10 cellular contexts compared by ENCODE assay signal in the genomic region with DNA sequence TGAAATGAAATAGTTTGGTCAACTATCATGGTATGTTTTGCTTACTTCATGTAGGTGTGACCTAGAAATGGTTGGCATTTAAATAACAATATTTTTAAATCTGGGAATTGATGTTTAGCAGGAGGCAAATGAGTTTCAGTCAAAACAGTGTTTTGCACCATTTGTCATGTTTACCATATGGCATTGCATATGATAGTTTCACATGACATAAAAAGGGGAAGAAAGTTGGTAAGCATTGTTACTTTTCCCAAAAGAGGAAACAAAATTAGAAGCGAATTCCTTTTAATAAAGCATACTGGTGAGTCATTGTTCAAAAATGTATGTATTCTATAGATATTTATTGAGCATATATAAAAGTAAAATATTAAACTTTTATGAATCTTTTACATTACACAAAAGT. TPM values are rescaled to one million over a fixed set of nuclear protein-coding genes. Genes with fewer than 3 reads are reported as not detected.
A peak's percentile ranks its signal among the peaks of the same experiment; 100 is the strongest.
DNase-seq lines count a peak whose midpoint lies in the region; ATAC-seq, FAIRE-seq and TF ChIP-seq lines count a peak whose summit lies in the region.
"Had no signal": no experiment of that assay in that cellular context is flagged by ENCODE, and none has a peak within 500 bp of the region (broad histone marks: within the 10 kb centered on the region; RNA-seq: fewer than 3 reads in every experiment).

No MANE protein-coding gene starts in this region.

- H3K4me3 ChIP-seq in heart left ventricle: peak overlapping the region in 9 of 12 donors; percentile 4 to 91 (median 79)
- H3K4me3 ChIP-seq in kidney (ENCODE audit: low read length in 2 of 2): peak overlapping the region; percentile 93 to 98

- H3K9me3 ChIP-seq in heart left ventricle: no peaks in the 10 kb centered on the region
- no peaks in the 10 kb centered on the region for H3K9me3 ChIP-seq in kidney (ENCODE audit: control insufficient read depth in 1 of 2, low read length in 2 of 2)

- H3K27me3 ChIP-seq in heart left ventricle: no peaks in the 10 kb centered on the region

- H3K27me3 Mint-ChIP-seq in activated B cell treated with CpG ODN at 0.5 μM for 24 hours: no peaks in the 10 kb centered on the region
- H3K27me3 Mint-ChIP-seq in type B pancreatic cell: no peaks in the 10 kb centered on the region

- H3K9me3 Mint-ChIP-seq in activated B cell treated with CpG ODN at 0.5 μM for 24 hours (no peaks in the 10 kb centered on the region), type B pancreatic cell (no peaks in the 10 kb centered on the region)

- WGBS in heart left ventricle, 4 donors: 93 to 95% (median 93%) methylated on average over 1 of the region's 1 CpG

- H3K4me1 Mint-ChIP-seq in activated B cell treated with CpG ODN at 0.5 μM for 24 hours (peaks cover 71% of the 10 kb centered on the region), type B pancreatic cell (ENCODE audit: unreplicated experiment) (peaks cover 35% of the 10 kb centered on the region)

- intact Hi-C loops in heart left ventricle (cut with DNase I): no loop called here
- intact Hi-C loops in left cardiac atrium (cut with DNase I): no loop called here
- intact Hi-C loops in activated B cell treated with CpG ODN at 0.5 μM for 24 hours (cut with micrococcal nuclease): loop anchor here (5.0 to 10.0 kb wide), 2 partner anchors 33 to 691 kb away; a partner anchor contains a TSS
- intact Hi-C loops in kidney (cut with DNase I): no loop called here

- H3K36me3 ChIP-seq in heart left ventricle (no peaks in the 10 kb centered on the region), kidney (ENCODE audit: control insufficient read depth in 1 of 2, insufficient read depth in 2 of 2, low read length in 2 of 2) (no peaks in the 10 kb centered on the region)

- H3K36me3 Mint-ChIP-seq in activated B cell treated with CpG ODN at 0.5 μM for 24 hours (ENCODE audit: low read depth): peaks cover 18% of the 10 kb centered on the region
- peaks cover 8% of the 10 kb centered on the region for H3K36me3 Mint-ChIP-seq in type B pancreatic cell

- TF ChIP-seq POLR2A in heart left ventricle (IDR thresholded peaks at IDR 0.05): no peak

- CTCF ChIA-PET in activated B cell treated with CpG ODN at 0.5 μM for 24 hours (lab: Charles Lee): interaction anchor here (0.6 to 0.9 kb wide), 2 partner anchors 17 to 50 kb away, joined by 3 read pairs; no protein-coding TSS in a partner anchor

- peak overlapping the region; percentile 52 for H3K4me3 Mint-ChIP-seq in activated B cell treated with CpG ODN at 0.5 μM for 24 hours
- H3K4me3 Mint-ChIP-seq in type B pancreatic cell: peak overlapping the region; percentile 98

- H3K27ac Mint-ChIP-seq in activated B cell treated with CpG ODN at 0.5 μM for 24 hours: peak overlapping the region; percentile 9
- H3K27ac Mint-ChIP-seq in type B pancreatic cell: peak overlapping the region; percentile 99

- no peak for DNase-seq in heart left ventricle
- no peak for DNase-seq in left cardiac atrium
- no peak for DNase-seq in activated B cell treated with CpG ODN at 0.5 μM for 24 hours
- DNase-seq in kidney: no peak
- DNase-seq in type B pancreatic cell (ENCODE audit: extremely low spot score, unreplicated experiment): no peak
- DNase-seq in mesenteric fat pad (ENCODE audit: low spot score): no peak

- no peak for FAIRE-seq in kidney (lab: Jason Lieb, UNC)
- FAIRE-seq: GM19239 had no signal

- ATAC-seq in heart left ventricle: no peak
- ATAC-seq in left cardiac atrium: no peak
- no peak for ATAC-seq in activated B cell treated with CpG ODN at 0.5 μM for 24 hours (ENCODE audit: low read depth)
- ATAC-seq in GM19351 (IDR thresholded peaks at IDR 0.05; ENCODE audit: unreplicated experiment): no peak
- ATAC-seq in HG03342 (IDR thresholded peaks at IDR 0.05; ENCODE audit: unreplicated experiment): no peak

- TF ChIP-seq CTCF in heart left ventricle (IDR thresholded peaks at IDR 0.05): no peak
- no peak for TF ChIP-seq CTCF in activated B cell treated with CpG ODN at 0.5 μM for 24 hours (IDR thresholded peaks at IDR 0.05)
- TF ChIP-seq CTCF in kidney (IDR thresholded peaks at IDR 0.05; ENCODE audit: borderline replicate concordance, extremely low read depth, insufficient read depth): no peak
- TF ChIP-seq CTCF in type B pancreatic cell (conservative IDR thresholded peaks at IDR 0.05): no peak

- peak overlapping the region in 5 of 12 donors; percentile 1 to 99 (median 98) for H3K27ac ChIP-seq in heart left ventricle
- peak overlapping the region in 1 of 2 donors; percentile 40 for H3K27ac ChIP-seq in kidney (ENCODE audit: low read depth in 2 of 2, low read length in 2 of 2)

- POLR2A ChIA-PET in activated B cell treated with CpG ODN at 0.5 μM for 24 hours (lab: Charles Lee): interaction anchor here (3.0 kb wide), 1 partner anchor 64 kb away, joined by 23 read pairs; a partner anchor contains a TSS

- H3K4me1 ChIP-seq in heart left ventricle: peaks cover 0 to 67% (median 42%) of the 10 kb centered on the region in 12 donors
- H3K4me1 ChIP-seq in kidney (ENCODE audit: control insufficient read depth in 1 of 2, insufficient read depth in 1 of 2, low read depth in 1 of 2, low read length in 2 of 2): peaks cover 17 to 22% of the 10 kb centered on the region in 2 donors

- H3K9ac ChIP-seq in kidney (ENCODE audit: low read length in 2 of 2): peak overlapping the region in 1 of 2 donors; percentile 7

RNA-seq across cellular contexts. Expression of a gene that starts 2.3 kb away (rescaled TPM):
- total RNA-seq in heart left ventricle: 10 to 100 TPM; 44.7 to 77.6 (median 58.1) TPM
- polyA plus RNA-seq in heart left ventricle: 10 to 100 TPM; 21.4 to 51.7 TPM
- total RNA-seq in left cardiac atrium: 10 to 100 TPM; 60.3 to 62.2 TPM
- total RNA-seq in activated B cell treated with CpG ODN at 0.5 μM for 24 hours: 57.6 and 59.6 TPM in 2 replicates
- total RNA-seq in kidney: 87.1 TPM
- polyA plus RNA-seq in kidney (ENCODE audit: insufficient read depth, low read depth, low replicate concordance): 54.1 TPM
- total RNA-seq in type B pancreatic cell (ENCODE audit: low replicate concordance): 40.6 and 57.8 TPM in 2 replicates
- total RNA-seq in mesenteric fat pad: 97.7 TPM

RNA-seq across cellular contexts. Expression of a gene that starts 23.0 kb away (rescaled TPM):
- total RNA-seq in heart left ventricle (not detected), left cardiac atrium (not detected), activated B cell treated with CpG ODN at 0.5 μM for 24 hours (not detected in 2 replicates), kidney (not detected), type B pancreatic cell (ENCODE audit: low replicate concordance) (0.82 TPM in 1 of 2 replicates, not detected in the other), mesenteric fat pad (not detected)
- polyA plus RNA-seq in heart left ventricle (not detected), kidney (ENCODE audit: insufficient read depth, low read depth, low replicate concordance) (not detected)
- polyA plus RNA-seq: BJ had no signal
